Comparison of ENCODE assay signal across 1 cellular context in the genomic region with DNA sequence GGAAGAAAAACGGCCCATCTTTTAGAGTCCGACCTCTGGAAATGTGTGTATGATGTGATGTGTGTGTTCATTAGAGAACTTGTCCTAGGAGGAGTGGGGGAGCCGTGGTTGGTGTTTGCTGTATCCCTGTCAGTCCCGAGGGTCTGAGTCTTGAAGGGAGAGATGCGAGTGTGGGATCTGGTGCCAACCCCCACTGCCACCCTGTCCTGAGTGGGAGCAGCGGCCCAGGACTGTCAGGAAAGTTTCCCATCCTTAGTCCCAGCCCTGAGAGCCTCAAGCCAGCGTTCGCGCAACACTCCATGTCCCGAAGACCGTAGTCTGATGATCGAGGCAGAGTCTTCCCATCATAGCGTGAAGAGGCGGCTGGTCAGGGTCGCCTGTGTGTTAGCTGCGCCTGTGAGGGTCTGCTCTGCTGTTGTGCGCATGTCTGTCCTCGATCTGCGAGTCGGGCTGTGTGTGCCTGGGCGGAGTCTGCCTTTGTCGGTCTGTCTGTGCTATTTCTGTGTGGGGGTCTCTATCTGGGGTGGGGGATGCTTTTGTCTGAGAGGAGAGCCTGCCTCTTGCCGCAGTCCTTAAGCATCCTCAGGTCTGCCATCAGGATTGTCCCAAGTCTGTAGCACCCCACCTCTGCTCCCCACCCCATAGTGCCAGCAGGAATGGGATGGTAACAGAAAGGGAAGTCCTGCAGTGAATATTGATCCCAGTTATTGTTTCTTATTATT.
TF ChIP-seq lines count a peak whose summit lies in the region.

No MANE protein-coding gene starts in this region.

TF ChIP-seq in WTC11, 78 proteins besides CTCF, POLR2A, EP300 and RAD21 (continued from another document):
- TF ChIP-seq, protein P1, sequence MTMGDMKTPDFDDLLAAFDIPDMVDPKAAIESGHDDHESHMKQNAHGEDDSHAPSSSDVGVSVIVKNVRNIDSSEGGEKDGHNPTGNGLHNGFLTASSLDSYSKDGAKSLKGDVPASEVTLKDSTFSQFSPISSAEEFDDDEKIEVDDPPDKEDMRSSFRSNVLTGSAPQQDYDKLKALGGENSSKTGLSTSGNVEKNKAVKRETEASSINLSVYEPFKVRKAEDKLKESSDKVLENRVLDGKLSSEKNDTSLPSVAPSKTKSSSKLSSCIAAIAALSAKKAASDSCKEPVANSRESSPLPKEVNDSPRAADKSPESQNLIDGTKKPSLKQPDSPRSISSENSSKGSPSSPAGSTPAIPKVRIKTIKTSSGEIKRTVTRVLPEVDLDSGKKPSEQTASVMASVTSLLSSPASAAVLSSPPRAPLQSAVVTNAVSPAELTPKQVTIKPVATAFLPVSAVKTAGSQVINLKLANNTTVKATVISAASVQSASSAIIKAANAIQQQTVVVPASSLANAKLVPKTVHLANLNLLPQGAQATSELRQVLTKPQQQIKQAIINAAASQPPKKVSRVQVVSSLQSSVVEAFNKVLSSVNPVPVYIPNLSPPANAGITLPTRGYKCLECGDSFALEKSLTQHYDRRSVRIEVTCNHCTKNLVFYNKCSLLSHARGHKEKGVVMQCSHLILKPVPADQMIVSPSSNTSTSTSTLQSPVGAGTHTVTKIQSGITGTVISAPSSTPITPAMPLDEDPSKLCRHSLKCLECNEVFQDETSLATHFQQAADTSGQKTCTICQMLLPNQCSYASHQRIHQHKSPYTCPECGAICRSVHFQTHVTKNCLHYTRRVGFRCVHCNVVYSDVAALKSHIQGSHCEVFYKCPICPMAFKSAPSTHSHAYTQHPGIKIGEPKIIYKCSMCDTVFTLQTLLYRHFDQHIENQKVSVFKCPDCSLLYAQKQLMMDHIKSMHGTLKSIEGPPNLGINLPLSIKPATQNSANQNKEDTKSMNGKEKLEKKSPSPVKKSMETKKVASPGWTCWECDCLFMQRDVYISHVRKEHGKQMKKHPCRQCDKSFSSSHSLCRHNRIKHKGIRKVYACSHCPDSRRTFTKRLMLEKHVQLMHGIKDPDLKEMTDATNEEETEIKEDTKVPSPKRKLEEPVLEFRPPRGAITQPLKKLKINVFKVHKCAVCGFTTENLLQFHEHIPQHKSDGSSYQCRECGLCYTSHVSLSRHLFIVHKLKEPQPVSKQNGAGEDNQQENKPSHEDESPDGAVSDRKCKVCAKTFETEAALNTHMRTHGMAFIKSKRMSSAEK (CRISPR knock-in tag; IDR thresholded peaks at IDR 0.05; ENCODE audit: borderline replicate concordance) = no peak
- TF ChIP-seq, protein P2, sequence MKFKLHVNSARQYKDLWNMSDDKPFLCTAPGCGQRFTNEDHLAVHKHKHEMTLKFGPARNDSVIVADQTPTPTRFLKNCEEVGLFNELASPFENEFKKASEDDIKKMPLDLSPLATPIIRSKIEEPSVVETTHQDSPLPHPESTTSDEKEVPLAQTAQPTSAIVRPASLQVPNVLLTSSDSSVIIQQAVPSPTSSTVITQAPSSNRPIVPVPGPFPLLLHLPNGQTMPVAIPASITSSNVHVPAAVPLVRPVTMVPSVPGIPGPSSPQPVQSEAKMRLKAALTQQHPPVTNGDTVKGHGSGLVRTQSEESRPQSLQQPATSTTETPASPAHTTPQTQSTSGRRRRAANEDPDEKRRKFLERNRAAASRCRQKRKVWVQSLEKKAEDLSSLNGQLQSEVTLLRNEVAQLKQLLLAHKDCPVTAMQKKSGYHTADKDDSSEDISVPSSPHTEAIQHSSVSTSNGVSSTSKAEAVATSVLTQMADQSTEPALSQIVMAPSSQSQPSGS (CRISPR knock-in tag; IDR thresholded peaks at IDR 0.05; ENCODE audit: borderline replicate concordance, low read depth) = no peak
- TF ChIP-seq NR2C2 (CRISPR knock-in tag; IDR thresholded peaks at IDR 0.05) (no peak), SMAD4 (CRISPR knock-in tag; IDR thresholded peaks at IDR 0.05) (no peak), ESRRA (CRISPR knock-in tag; IDR thresholded peaks at IDR 0.05; ENCODE audit: borderline replicate concordance) (no peak), ELF4 (CRISPR knock-in tag; IDR thresholded peaks at IDR 0.05; ENCODE audit: low read depth) (no peak), HMGA2 (CRISPR knock-in tag; IDR thresholded peaks at IDR 0.05) (no peak), SMAD3 (CRISPR knock-in tag; IDR thresholded peaks at IDR 0.05; ENCODE audit: borderline replicate concordance) (no peak)
- TF ChIP-seq, protein P3, sequence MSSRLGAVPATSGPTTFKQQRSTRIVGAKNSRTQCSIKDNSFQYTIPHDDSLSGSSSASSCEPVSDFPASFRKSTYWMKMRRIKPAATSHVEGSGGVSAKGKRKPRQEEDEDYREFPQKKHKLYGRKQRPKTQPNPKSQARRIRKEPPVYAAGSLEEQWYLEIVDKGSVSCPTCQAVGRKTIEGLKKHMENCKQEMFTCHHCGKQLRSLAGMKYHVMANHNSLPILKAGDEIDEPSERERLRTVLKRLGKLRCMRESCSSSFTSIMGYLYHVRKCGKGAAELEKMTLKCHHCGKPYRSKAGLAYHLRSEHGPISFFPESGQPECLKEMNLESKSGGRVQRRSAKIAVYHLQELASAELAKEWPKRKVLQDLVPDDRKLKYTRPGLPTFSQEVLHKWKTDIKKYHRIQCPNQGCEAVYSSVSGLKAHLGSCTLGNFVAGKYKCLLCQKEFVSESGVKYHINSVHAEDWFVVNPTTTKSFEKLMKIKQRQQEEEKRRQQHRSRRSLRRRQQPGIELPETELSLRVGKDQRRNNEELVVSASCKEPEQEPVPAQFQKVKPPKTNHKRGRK (CRISPR knock-in tag; IDR thresholded peaks at IDR 0.05; ENCODE audit: borderline replicate concordance) = no peak
- TF ChIP-seq, protein P4, sequence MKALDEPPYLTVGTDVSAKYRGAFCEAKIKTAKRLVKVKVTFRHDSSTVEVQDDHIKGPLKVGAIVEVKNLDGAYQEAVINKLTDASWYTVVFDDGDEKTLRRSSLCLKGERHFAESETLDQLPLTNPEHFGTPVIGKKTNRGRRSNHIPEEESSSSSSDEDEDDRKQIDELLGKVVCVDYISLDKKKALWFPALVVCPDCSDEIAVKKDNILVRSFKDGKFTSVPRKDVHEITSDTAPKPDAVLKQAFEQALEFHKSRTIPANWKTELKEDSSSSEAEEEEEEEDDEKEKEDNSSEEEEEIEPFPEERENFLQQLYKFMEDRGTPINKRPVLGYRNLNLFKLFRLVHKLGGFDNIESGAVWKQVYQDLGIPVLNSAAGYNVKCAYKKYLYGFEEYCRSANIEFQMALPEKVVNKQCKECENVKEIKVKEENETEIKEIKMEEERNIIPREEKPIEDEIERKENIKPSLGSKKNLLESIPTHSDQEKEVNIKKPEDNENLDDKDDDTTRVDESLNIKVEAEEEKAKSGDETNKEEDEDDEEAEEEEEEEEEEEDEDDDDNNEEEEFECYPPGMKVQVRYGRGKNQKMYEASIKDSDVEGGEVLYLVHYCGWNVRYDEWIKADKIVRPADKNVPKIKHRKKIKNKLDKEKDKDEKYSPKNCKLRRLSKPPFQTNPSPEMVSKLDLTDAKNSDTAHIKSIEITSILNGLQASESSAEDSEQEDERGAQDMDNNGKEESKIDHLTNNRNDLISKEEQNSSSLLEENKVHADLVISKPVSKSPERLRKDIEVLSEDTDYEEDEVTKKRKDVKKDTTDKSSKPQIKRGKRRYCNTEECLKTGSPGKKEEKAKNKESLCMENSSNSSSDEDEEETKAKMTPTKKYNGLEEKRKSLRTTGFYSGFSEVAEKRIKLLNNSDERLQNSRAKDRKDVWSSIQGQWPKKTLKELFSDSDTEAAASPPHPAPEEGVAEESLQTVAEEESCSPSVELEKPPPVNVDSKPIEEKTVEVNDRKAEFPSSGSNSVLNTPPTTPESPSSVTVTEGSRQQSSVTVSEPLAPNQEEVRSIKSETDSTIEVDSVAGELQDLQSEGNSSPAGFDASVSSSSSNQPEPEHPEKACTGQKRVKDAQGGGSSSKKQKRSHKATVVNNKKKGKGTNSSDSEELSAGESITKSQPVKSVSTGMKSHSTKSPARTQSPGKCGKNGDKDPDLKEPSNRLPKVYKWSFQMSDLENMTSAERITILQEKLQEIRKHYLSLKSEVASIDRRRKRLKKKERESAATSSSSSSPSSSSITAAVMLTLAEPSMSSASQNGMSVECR (CRISPR knock-in tag; IDR thresholded peaks at IDR 0.05; ENCODE audit: borderline replicate concordance) = no peak
- TF ChIP-seq, protein P5, sequence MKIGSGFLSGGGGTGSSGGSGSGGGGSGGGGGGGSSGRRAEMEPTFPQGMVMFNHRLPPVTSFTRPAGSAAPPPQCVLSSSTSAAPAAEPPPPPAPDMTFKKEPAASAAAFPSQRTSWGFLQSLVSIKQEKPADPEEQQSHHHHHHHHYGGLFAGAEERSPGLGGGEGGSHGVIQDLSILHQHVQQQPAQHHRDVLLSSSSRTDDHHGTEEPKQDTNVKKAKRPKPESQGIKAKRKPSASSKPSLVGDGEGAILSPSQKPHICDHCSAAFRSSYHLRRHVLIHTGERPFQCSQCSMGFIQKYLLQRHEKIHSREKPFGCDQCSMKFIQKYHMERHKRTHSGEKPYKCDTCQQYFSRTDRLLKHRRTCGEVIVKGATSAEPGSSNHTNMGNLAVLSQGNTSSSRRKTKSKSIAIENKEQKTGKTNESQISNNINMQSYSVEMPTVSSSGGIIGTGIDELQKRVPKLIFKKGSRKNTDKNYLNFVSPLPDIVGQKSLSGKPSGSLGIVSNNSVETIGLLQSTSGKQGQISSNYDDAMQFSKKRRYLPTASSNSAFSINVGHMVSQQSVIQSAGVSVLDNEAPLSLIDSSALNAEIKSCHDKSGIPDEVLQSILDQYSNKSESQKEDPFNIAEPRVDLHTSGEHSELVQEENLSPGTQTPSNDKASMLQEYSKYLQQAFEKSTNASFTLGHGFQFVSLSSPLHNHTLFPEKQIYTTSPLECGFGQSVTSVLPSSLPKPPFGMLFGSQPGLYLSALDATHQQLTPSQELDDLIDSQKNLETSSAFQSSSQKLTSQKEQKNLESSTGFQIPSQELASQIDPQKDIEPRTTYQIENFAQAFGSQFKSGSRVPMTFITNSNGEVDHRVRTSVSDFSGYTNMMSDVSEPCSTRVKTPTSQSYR (CRISPR knock-in tag; IDR thresholded peaks at IDR 0.05) = no peak
